Comparison of ENCODE assay signal across 8 cellular contexts in genomic region chr6:4210619-4211419, GRCh38.
DNase-seq lines count a peak whose midpoint lies in the region; ATAC-seq and TF ChIP-seq lines count a peak whose summit lies in the region.

No MANE protein-coding gene starts in this region.

- H3K4me3 ChIP-seq in ascending aorta, result no peak overlapping the region

- no peaks in the 10 kb centered on the region for H3K36me3 ChIP-seq in ascending aorta

- peaks cover 5% of the 10 kb centered on the region for H3K36me3 Mint-ChIP-seq in T-helper 1 cell treated with Interleukin-12 subunit alpha and Interleukin-12 subunit beta and Interleukin-4 antibody, amounts not matched to agents 30 μg/mL and 1 μg/mL, for 36 hours (ENCODE audit: low read depth)

- intact Hi-C loops in Right ventricle myocardium inferior (cut with DNase I) (loop anchor here (5.0 kb wide), 1 partner anchor 154 kb away; no protein-coding TSS in a partner anchor), cardiac septum (cut with DNase I) (no loop called here), ascending aorta (cut with DNase I) (no loop called here)

- H3K27ac Mint-ChIP-seq in T-helper 1 cell treated with Interleukin-12 subunit alpha and Interleukin-12 subunit beta and Interleukin-4 antibody, amounts not matched to agents 30 μg/mL and 1 μg/mL, for 36 hours, result peak overlapping the region; percentile 69

- H3K27ac ChIP-seq in ascending aorta, result no peak overlapping the region

- no peaks in the 10 kb centered on the region for H3K9me3 ChIP-seq in ascending aorta

- TF ChIP-seq CTCF in ascending aorta (IDR thresholded peaks at IDR 0.05), result peak in 2 of 3 experiments; percentile 53 to 56

- peaks cover 20% of the 10 kb centered on the region for H3K4me1 Mint-ChIP-seq in T-helper 1 cell treated with Interleukin-12 subunit alpha and Interleukin-12 subunit beta and Interleukin-4 antibody, amounts not matched to agents 30 μg/mL and 1 μg/mL, for 36 hours (ENCODE audit: low read depth)

- H3K4me3 Mint-ChIP-seq in T-helper 1 cell treated with Interleukin-12 subunit alpha and Interleukin-12 subunit beta and Interleukin-4 antibody, amounts not matched to agents 30 μg/mL and 1 μg/mL, for 36 hours, result no peak overlapping the region

- no peaks in the 10 kb centered on the region for H3K4me1 ChIP-seq in ascending aorta

- no peak for DNase-seq in Right ventricle myocardium inferior (ENCODE audit: missing footprints)
- no peak for DNase-seq in cardiac septum (ENCODE audit: low spot score)
- DNase-seq in HuH-7.5 (ENCODE audit: low spot score), result peak; percentile 22
- no peak for DNase-seq in ascending aorta (ENCODE audit: low spot score in 2 of 2)
- DNase-seq in iPS DF 19.7 (ENCODE audit: low read depth, low spot score), result peak; percentile 25
- peak; percentile 35 to 63 for DNase-seq in stimulated activated CD4-positive, alpha-beta T cell treated with anti-CD3 and anti-CD28 coated beads, Interleukin-12 subunit alpha, Interleukin-12 subunit beta, amount 100 ng/mL, for 24 hours (ENCODE audit: low read depth in 2 of 2)

- no peaks in the 10 kb centered on the region for H3K27me3 Mint-ChIP-seq in T-helper 1 cell treated with Interleukin-12 subunit alpha and Interleukin-12 subunit beta and Interleukin-4 antibody, amounts not matched to agents 30 μg/mL and 1 μg/mL, for 36 hours (ENCODE audit: low read depth)

- ATAC-seq in Right ventricle myocardium inferior (peak; percentile 51), HG02970 (IDR thresholded peaks at IDR 0.05; ENCODE audit: low FRiP score, unreplicated experiment) (no peak)

- H3K27me3 ChIP-seq in ascending aorta, result no peaks in the 10 kb centered on the region

- H3K9me3 Mint-ChIP-seq in T-helper 1 cell treated with Interleukin-12 subunit alpha and Interleukin-12 subunit beta and Interleukin-4 antibody, amounts not matched to agents 30 μg/mL and 1 μg/mL, for 36 hours, result peaks cover 27% of the 10 kb centered on the region

Comparison
In these comparisons a context has a peak if more than half of its experiments do, and no peak if none do; other contexts are left out.
1. DNase-seq: peak in HuH-7.5 (single experiment), iPS DF 19.7 (single experiment) and stimulated activated CD4-positive, alpha-beta T cell treated with anti-CD3 and anti-CD28 coated beads, Interleukin-12 subunit alpha, Interleukin-12 subunit beta, amount 100 ng/mL, for 24 hours (2 of 2); none in Right ventricle myocardium inferior (single experiment), cardiac septum (single experiment) and ascending aorta (0 of 2).